Comparison of ENCODE assay signal across 21 cellular contexts in the genomic region with DNA sequence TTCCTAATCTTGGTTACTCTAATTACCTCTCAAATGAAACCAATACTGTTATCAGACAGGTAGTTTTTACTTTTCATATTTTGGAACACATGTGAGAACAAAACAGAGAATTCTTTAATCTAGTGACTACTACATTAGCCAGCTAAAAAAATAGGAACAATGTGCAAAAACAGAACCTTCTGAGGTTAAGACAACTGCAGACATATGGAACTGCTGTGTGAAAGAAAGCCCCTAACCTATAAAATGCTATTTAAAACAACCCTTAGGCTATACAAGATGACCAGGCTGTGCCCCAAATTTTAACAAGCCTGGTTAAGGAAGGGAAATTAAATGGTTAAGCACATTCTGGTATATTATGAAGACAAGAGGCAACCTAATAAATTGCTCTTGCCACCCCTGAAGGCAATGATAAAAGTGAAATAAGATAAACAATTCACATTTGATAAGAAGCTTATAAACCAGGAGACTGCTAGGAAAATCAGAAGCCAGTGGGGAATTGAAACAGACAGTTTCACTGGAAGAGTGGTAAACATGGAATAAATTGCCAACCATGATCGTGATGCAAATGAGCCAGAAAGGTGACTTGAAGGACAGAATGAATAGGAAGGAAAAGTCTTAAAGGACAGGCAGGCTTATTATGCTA.
"Had no signal": no experiment of that assay in that cellular context is flagged by ENCODE, and none has a peak within 500 bp of the region (broad histone marks: within the 10 kb centered on the region; RNA-seq: fewer than 3 reads in every experiment).

No MANE protein-coding gene starts in this region.

- H3K9me3 ChIP-seq: esophagus squamous epithelium, heart right ventricle, left lung, pancreas, right lobe of liver, thyroid gland had no signal

- H3K36me3 ChIP-seq: esophagus squamous epithelium, heart right ventricle, left lung, pancreas, right lobe of liver, thyroid gland had no signal

- H3K27me3 ChIP-seq: pancreas, right lobe of liver, thyroid gland had no signal

- H3K27ac ChIP-seq: esophagus squamous epithelium, heart right ventricle, left lung, pancreas, right lobe of liver had no signal

- ATAC-seq: effector memory CD8-positive, alpha-beta T cell; heart right ventricle; left cardiac atrium; left lung; naive thymus-derived CD4-positive, alpha-beta T cell; pancreas; right lobe of liver; stimulated activated naive CD8-positive, alpha-beta T cell treated with anti-CD3 and anti-CD28 coated beads, Interleukin-15, amount 100 ng/mL, for 72 hours had no signal

- DNase-seq: cortex of kidney; effector memory CD8-positive, alpha-beta T cell; erythroblast; esophagus squamous epithelium; foreskin melanocyte; glutamatergic neuron; heart right ventricle; hippocampal formation; left cardiac atrium; left lung; mesenchymal stem cell; naive thymus-derived CD4-positive, alpha-beta T cell; pancreas; right lobe of liver; small intestine; stimulated activated CD4-positive, alpha-beta T cell treated with anti-CD3 and anti-CD28 coated beads, Interleukin-15, amount 100 ng/mL, for 24 hours; stimulated activated CD4-positive, alpha-beta T cell treated with anti-CD3 and anti-CD28 coated beads, Interleukin-2, amount 100 ng/mL, for 48 hours; stimulated activated naive CD4-positive, alpha-beta T cell; stimulated activated naive CD8-positive, alpha-beta T cell treated with anti-CD3 and anti-CD28 coated beads, Interleukin-15, amount 100 ng/mL, for 72 hours; thyroid gland; trophoblast cell had no signal

- H3K4me3 ChIP-seq: esophagus squamous epithelium, heart right ventricle, left lung, pancreas, right lobe of liver, thyroid gland had no signal

- H3K4me1 ChIP-seq: esophagus squamous epithelium, pancreas, right lobe of liver had no signal
